ENCODE assay signal across 8 cellular contexts in genomic region chr3:40309925-40310635, GRCh38. TPM values are rescaled to one million over a fixed set of nuclear protein-coding genes. Genes with fewer than 3 reads are reported as not detected.
DNase-seq lines count a peak whose midpoint lies in the region; ATAC-seq and FAIRE-seq lines count a peak whose summit lies in the region.

No MANE protein-coding gene starts in this region.

- peak overlapping the region; percentile 97 to 100 (median 100) for H3K4me3 Mint-ChIP-seq in T-cell

- H3K27me3 Mint-ChIP-seq in T-cell: no peaks in the 10 kb centered on the region

- peak overlapping the region; percentile 83 for H3K27ac ChIP-seq in cingulate gyrus (ENCODE audit: low read depth, low read length)

- peaks cover 35 to 42% (median 39%) of the 10 kb centered on the region in 3 donors for H3K4me1 Mint-ChIP-seq in T-cell

- ATAC-seq in HG03280 (IDR thresholded peaks at IDR 0.05; ENCODE audit: unreplicated experiment): peak; percentile 33
- peak; percentile 13 to 32 (median 21) for ATAC-seq in T-cell (replicated peaks in 1 of 4)
- ATAC-seq in left colon: peak; percentile 40

- intact Hi-C loops in left colon (cut with DNase I, micrococcal nuclease): no loop called here

- H3K36me3 Mint-ChIP-seq in T-cell: peaks cover 28% of the 10 kb centered on the region

- CTCF ChIA-PET in T-cell (lab: Charles Lee): interaction anchor here in 1 of 2 donors (1.2 to 1.9 kb wide), 3 partner anchors 118 to 889 kb away, joined by 4 to 7 read pairs (median 5); partner anchors contain the start of gene CTNNB1

- peak; percentile 53 for DNase-seq in CD1c-positive myeloid dendritic cell (ENCODE audit: extremely low spot score)
- peak; percentile 24 for DNase-seq in GM19239 (ENCODE audit: insufficient read length, low spot score)
- DNase-seq in T-cell: peak in 21 of 34 experiments; percentile 4 to 34 (median 14)
- peak; percentile 44 to 55 for DNase-seq in left colon
- DNase-seq in stimulated activated CD8-positive, alpha-beta memory T cell treated with anti-CD3 and anti-CD28 coated beads, Interleukin-12 subunit alpha, Interleukin-12 subunit beta, amount 100 ng/mL, for 4 hours (ENCODE audit: low read depth): peak; percentile 20
- no peak for DNase-seq in NCI-H510A (lab: John Stamatoyannopoulos, UW)

- POLR2A ChIA-PET in T-cell (lab: Charles Lee): interaction anchor here in 1 of 2 donors (0.6 kb wide), 1 partner anchor 224 kb away, joined by 4 read pairs; no protein-coding TSS in a partner anchor

- FAIRE-seq in GM19239 (lab: Jason Lieb, UNC): peak; percentile 49

- no peaks in the 10 kb centered on the region for H3K9me3 Mint-ChIP-seq in T-cell

- peak overlapping the region; percentile 96 to 99 for H3K27ac Mint-ChIP-seq in T-cell

RNA-seq across cellular contexts. Expression of gene EIF1B, which starts 0.6 kb away (rescaled TPM):
- total RNA-seq in T-cell (10 to 100 TPM; 39.7 to 70.0 (median 53.3) TPM), left colon (10 to 100 TPM; 39.6 to 49.2 TPM)
